ENCODE assay signal across 22 cellular contexts in the genomic region with DNA sequence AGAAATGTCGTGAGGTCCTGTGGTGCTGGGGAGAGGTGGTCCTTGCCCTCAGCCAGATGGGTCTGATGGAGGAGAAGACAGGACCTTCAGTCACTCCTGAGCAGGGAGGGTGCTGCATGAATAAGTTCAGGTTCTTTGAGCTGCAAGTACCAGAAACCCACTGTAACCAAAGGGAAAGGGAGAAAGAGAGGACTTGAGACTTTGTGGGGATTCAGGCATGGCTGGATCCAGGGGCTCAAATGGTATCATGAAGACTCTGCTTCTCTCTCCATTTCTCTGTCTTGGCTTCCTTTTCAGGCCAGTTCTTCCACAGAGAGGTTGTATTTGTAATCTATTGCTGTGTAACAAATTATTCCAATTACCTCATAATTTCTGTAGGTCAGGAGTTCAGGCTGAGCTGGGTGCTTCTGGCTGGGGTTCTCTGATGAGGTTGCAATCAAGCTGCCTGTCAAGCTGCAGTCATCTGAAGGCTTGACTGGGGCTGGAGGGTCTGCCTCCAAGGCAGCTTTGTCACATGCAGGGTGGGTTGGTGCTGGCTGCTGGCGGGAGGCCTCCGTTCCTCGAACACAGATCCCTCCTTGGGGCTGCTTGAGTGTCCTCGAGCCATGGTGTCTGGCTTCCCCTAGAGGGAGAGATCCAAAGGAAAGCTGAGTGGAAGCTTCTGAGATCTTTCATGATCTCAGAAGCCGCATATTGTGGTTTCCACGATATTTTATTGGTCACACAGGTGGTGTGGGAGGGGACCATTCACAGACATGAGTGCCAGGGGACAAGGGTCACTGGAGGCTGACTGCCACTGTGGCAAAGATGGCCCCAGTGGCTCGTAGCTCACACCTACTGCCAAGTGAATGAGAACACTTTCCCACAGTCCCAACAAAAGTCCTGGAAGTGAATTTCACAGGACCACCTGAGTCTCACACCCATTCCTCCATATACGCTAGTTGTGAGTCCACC. TPM values are rescaled to one million over a fixed set of nuclear protein-coding genes. Genes with fewer than 3 reads are reported as not detected.
DNase-seq lines count a peak whose midpoint lies in the region; ATAC-seq and TF ChIP-seq lines count a peak whose summit lies in the region.
"Had no signal": no experiment of that assay in that cellular context is flagged by ENCODE, and none has a peak within 500 bp of the region (broad histone marks: within the 10 kb centered on the region; RNA-seq: fewer than 3 reads in every experiment).

No MANE protein-coding gene starts in this region.

- H3K27me3 ChIP-seq in left ventricle myocardium inferior (ENCODE audit: low read depth) (peaks cover 56% of the 10 kb centered on the region), upper lobe of right lung (no peaks in the 10 kb centered on the region)
- H3K27me3 ChIP-seq: BE2C, SJSA1 had no signal

- no peak overlapping the region for H3K4me3 ChIP-seq in left ventricle myocardium inferior
- H3K4me3 ChIP-seq in upper lobe of right lung: no peak overlapping the region
- H3K4me3 ChIP-seq: A549, SJSA1 had no signal

- TF ChIP-seq CTCF in left ventricle myocardium inferior (IDR thresholded peaks at IDR 0.05; ENCODE audit: borderline replicate concordance): no peak
- no peak for TF ChIP-seq CTCF in osteocyte (IDR thresholded peaks at IDR 0.05)
- no peak for TF ChIP-seq CTCF in upper lobe of right lung (IDR thresholded peaks at IDR 0.05)

- no peak for DNase-seq in left ventricle myocardium inferior
- DNase-seq in Right ventricle myocardium inferior (ENCODE audit: missing footprints): no peak
- peak in 1 of 2 donors; percentile 34 for DNase-seq in left colon
- DNase-seq in osteocyte (ENCODE audit: extremely low spot score, unreplicated experiment): no peak
- peak; percentile 30 for DNase-seq in upper lobe of right lung
- DNase-seq in stimulated activated naive CD8-positive, alpha-beta T cell treated with anti-CD3 and anti-CD28 coated beads, Interleukin-15, Interleukin-2, amounts not matched to agents 100 U/mL and 50 U/mL, for 24 hours: no peak
- no peak for DNase-seq in hepatic stellate cell (ENCODE audit: low spot score)
- DNase-seq: activated CD4-positive, alpha-beta T cell treated with anti-CD3 and anti-CD28 coated beads for 48 hours; activated CD8-positive, alpha-beta memory T cell treated with anti-CD3 and anti-CD28 coated beads, Interleukin-2, amount 50 U/mL, for 4 hours; BE2C; HFFc6; mesenchymal stem cell; NCI-H1048; NCI-H2029; PC-3; stimulated activated CD4-positive, alpha-beta T cell treated with anti-CD3 and anti-CD28 coated beads, Interleukin-4, amount 100 ng/mL, for 4 hours had no signal

- H3K4me1 ChIP-seq in left ventricle myocardium inferior (peaks cover 19% of the 10 kb centered on the region), upper lobe of right lung (peaks cover 18% of the 10 kb centered on the region)

- peak overlapping the region; percentile 85 for H3K27ac Mint-ChIP-seq in osteocyte (ENCODE audit: unreplicated experiment)
- H3K27ac Mint-ChIP-seq: HFFc6, progenitor cell of endocrine pancreas had no signal

- ATAC-seq in Right ventricle myocardium inferior (no peak), left colon (peak; percentile 83), upper lobe of right lung (no peak), HG02840 (IDR thresholded peaks at IDR 0.05; ENCODE audit: low FRiP score, unreplicated experiment) (no peak)
- no peak for ATAC-seq in stimulated activated naive CD8-positive, alpha-beta T cell treated with anti-CD3 and anti-CD28 coated beads, Interleukin-15, Interleukin-2, amounts not matched to agents 100 U/mL and 50 U/mL, for 24 hours
- ATAC-seq: naive thymus-derived CD4-positive, alpha-beta T cell; PC-3 had no signal

- H3K4me3 Mint-ChIP-seq in osteocyte (ENCODE audit: unreplicated experiment): no peak overlapping the region

- H3K9me3 ChIP-seq in left ventricle myocardium inferior (replicated peaks) (peaks cover 6% of the 10 kb centered on the region), upper lobe of right lung (no peaks in the 10 kb centered on the region)
- H3K9me3 ChIP-seq: A549, BE2C, Caco-2, SJSA1 had no signal

- H3K36me3 Mint-ChIP-seq in osteocyte (ENCODE audit: unreplicated experiment): peaks cover 3% of the 10 kb centered on the region

- H3K36me3 ChIP-seq in left ventricle myocardium inferior (no peaks in the 10 kb centered on the region), upper lobe of right lung (no peaks in the 10 kb centered on the region)
- H3K36me3 ChIP-seq: BE2C had no signal

- peaks cover 13% of the 10 kb centered on the region for H3K27me3 Mint-ChIP-seq in osteocyte (ENCODE audit: unreplicated experiment)
- H3K27me3 Mint-ChIP-seq: progenitor cell of endocrine pancreas had no signal

- H3K9me3 Mint-ChIP-seq in osteocyte (ENCODE audit: unreplicated experiment): peaks cover 7% of the 10 kb centered on the region
- H3K9me3 Mint-ChIP-seq: HFFc6 had no signal

- intact Hi-C loops in left ventricle myocardium inferior (cut with micrococcal nuclease): no loop called here
- intact Hi-C loops in Right ventricle myocardium inferior (cut with DNase I): no loop called here
- intact Hi-C loops in left colon (cut with DNase I, micrococcal nuclease): no loop called here
- intact Hi-C loops in upper lobe of right lung (cut with DNase I): no loop called here

- H3K27ac ChIP-seq in left ventricle myocardium inferior (replicated peaks) (peak overlapping the region; percentile 65), upper lobe of right lung (no peak overlapping the region)

- peaks cover 19% of the 10 kb centered on the region for H3K4me1 Mint-ChIP-seq in osteocyte (ENCODE audit: unreplicated experiment)

RNA-seq across cellular contexts. Expression of a gene that starts 5.9 kb away (rescaled TPM):
- total RNA-seq in left ventricle myocardium inferior (9.7 TPM), Right ventricle myocardium inferior (11.7 TPM), left colon (10 to 100 TPM; 14.2 to 20.8 TPM), osteocyte (4.6 TPM in 2 replicates), upper lobe of right lung (88.1 TPM)
